In genomic region chr12:75390899-75391538, GRCh38 we compare ENCODE assay signal across 8 cellular contexts.
DNase-seq lines count a peak whose midpoint lies in the region; ATAC-seq and TF ChIP-seq lines count a peak whose summit lies in the region.

Gene GLIPR1L2 (plus strand): TSS chr12:75391089. CDS start chr12:75391117, 28 bp downstream.

- peak within 1 kb of the TSS; percentile 49 for H3K4me3 ChIP-seq in astrocyte of the spinal cord (ENCODE audit: low read depth, low read length)

- in situ Hi-C loops in astrocyte of the spinal cord (cut with HindIII; ENCODE audit: low sequenced_read_pairs), result no loop called here

- TF ChIP-seq CTCF in astrocyte of the spinal cord (IDR thresholded peaks at IDR 0.05; ENCODE audit: low read depth, low read length), result peak; percentile 87

- ATAC-seq in GM18498 (IDR thresholded peaks at IDR 0.05; ENCODE audit: unreplicated experiment) (peak; percentile 97), HG02938 (IDR thresholded peaks at IDR 0.05; ENCODE audit: unreplicated experiment) (peak; percentile 97)

- DNase-seq in NCI-H187 (lab: John Stamatoyannopoulos, UW) (peak; percentile 67 to 87), T1000 (lab: John Stamatoyannopoulos, UW) (peak; percentile 93), astrocyte of the spinal cord (ENCODE audit: low read depth, low spot score) (peak; percentile 99), hippocampal formation (lab: John Stamatoyannopoulos, UW) (peak; percentile 96), retina (peak; percentile 96), NAMALWA (ENCODE audit: low spot score) (no peak)
